20 cellular contexts compared by ENCODE assay signal in genomic region chrX:48214341-48214740, GRCh38. TPM values are rescaled to one million over a fixed set of nuclear protein-coding genes. Genes with fewer than 3 reads are reported as not detected.
"Had no signal": no experiment of that assay in that cellular context is flagged by ENCODE, and none has a peak within 500 bp of the region (broad histone marks: within the 10 kb centered on the region; RNA-seq: fewer than 3 reads in every experiment).

No MANE protein-coding gene starts in this region.

RNA-seq across cellular contexts. Expression of gene SSX5, which starts 17.7 kb away (rescaled TPM):
- total RNA-seq: activated CD4-positive, alpha-beta memory T cell treated with anti-CD3 and anti-CD28 coated beads, Interleukin-2, amount 10 ng/mL, durations not matched to agents 7 days and 5 days; activated CD4-positive, alpha-beta T cell treated with anti-CD3 and anti-CD28 coated beads for 36 hours; activated CD4-positive, alpha-beta T cell treated with anti-CD3 and anti-CD28 coated beads, Interleukin-2, amount 10 ng/mL, durations not matched to agents 7 days and 5 days; activated CD8-positive, alpha-beta memory T cell treated with anti-CD3 and anti-CD28 coated beads, Interleukin-2, amount 10 ng/mL, durations not matched to agents 7 days and 5 days; activated CD8-positive, alpha-beta T cell treated with anti-CD3 and anti-CD28 coated beads, Interleukin-2, amount 10 ng/mL, durations not matched to agents 7 days and 5 days; activated naive CD4-positive, alpha-beta T cell treated with anti-CD3 and anti-CD28 coated beads, Interleukin-2, amount 50 U/mL, for 72 hours; activated naive CD8-positive, alpha-beta T cell treated with anti-CD3 and anti-CD28 coated beads for 36 hours; activated T-helper 2 cell treated with anti-CD3 and anti-CD28 coated beads, Interferon-gamma antibody, Interleukin-2, Interleukin-4, amounts not matched to agents 10 μg/mL and 5 μg/mL and 100 μg/mL, durations not matched to agents 14 hours and 24 hours and 36 hours; adrenal gland; aorta; astrocyte; body of pancreas; breast epithelium; cardiac septum; cerebellum; T-cell; T-helper 1 cell treated with Interleukin-12 subunit alpha and Interleukin-12 subunit beta and Interleukin-4 antibody, amounts not matched to agents 30 ng/mL and 1 ng/mL, for 36 hours; T-helper 17 cell; T-helper 2 cell treated with Interferon-gamma antibody and Interleukin-4, amounts not matched to agents 100 ng/mL and 5 ng/mL, for 36 hours; WTC11 had no signal
- polyA plus RNA-seq: adrenal gland, aorta had no signal

RNA-seq across cellular contexts. Expression of gene SSX1, which starts 40.9 kb away (rescaled TPM):
- total RNA-seq: activated CD4-positive, alpha-beta memory T cell treated with anti-CD3 and anti-CD28 coated beads, Interleukin-2, amount 10 ng/mL, durations not matched to agents 7 days and 5 days; activated CD4-positive, alpha-beta T cell treated with anti-CD3 and anti-CD28 coated beads for 36 hours; activated CD4-positive, alpha-beta T cell treated with anti-CD3 and anti-CD28 coated beads, Interleukin-2, amount 10 ng/mL, durations not matched to agents 7 days and 5 days; activated CD8-positive, alpha-beta memory T cell treated with anti-CD3 and anti-CD28 coated beads, Interleukin-2, amount 10 ng/mL, durations not matched to agents 7 days and 5 days; activated CD8-positive, alpha-beta T cell treated with anti-CD3 and anti-CD28 coated beads, Interleukin-2, amount 10 ng/mL, durations not matched to agents 7 days and 5 days; activated naive CD4-positive, alpha-beta T cell treated with anti-CD3 and anti-CD28 coated beads, Interleukin-2, amount 50 U/mL, for 72 hours; activated naive CD8-positive, alpha-beta T cell treated with anti-CD3 and anti-CD28 coated beads for 36 hours; activated T-helper 2 cell treated with anti-CD3 and anti-CD28 coated beads, Interferon-gamma antibody, Interleukin-2, Interleukin-4, amounts not matched to agents 10 μg/mL and 5 μg/mL and 100 μg/mL, durations not matched to agents 14 hours and 24 hours and 36 hours; aorta; astrocyte; body of pancreas; breast epithelium; cardiac septum; cerebellum; T-helper 1 cell treated with Interleukin-12 subunit alpha and Interleukin-12 subunit beta and Interleukin-4 antibody, amounts not matched to agents 30 ng/mL and 1 ng/mL, for 36 hours; T-helper 17 cell; T-helper 2 cell treated with Interferon-gamma antibody and Interleukin-4, amounts not matched to agents 100 ng/mL and 5 ng/mL, for 36 hours; WTC11 had no signal
- polyA plus RNA-seq: adrenal gland, aorta had no signal
